ENCODE assay signal across 15 cellular contexts in the genomic region with DNA sequence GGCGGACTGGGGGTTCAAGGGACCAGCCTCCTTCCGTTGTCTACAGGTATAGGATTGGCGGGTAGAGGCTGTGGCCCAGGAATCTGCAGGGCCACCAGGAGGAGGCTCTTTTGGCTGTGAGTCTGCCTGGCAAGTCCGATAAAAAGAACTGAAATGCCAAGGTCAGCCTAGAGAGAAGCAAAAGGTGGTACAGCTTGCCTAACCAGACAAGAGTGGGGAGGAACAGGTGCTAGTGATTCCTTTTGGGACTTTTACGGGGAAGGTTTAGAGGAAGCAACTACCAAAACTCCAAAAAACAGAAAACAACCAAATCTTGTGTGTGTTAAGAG. TPM values are rescaled to one million over a fixed set of nuclear protein-coding genes. Genes with fewer than 3 reads are reported as not detected.
A peak's percentile ranks its signal among the peaks of the same experiment; 100 is the strongest.
DNase-seq lines count a peak whose midpoint lies in the region; ATAC-seq, FAIRE-seq and TF ChIP-seq lines count a peak whose summit lies in the region.
"Had no signal": no experiment of that assay in that cellular context is flagged by ENCODE, and none has a peak within 500 bp of the region (broad histone marks: within the 10 kb centered on the region; RNA-seq: fewer than 3 reads in every experiment).

No MANE protein-coding gene starts in this region.

- H3K9me3 ChIP-seq in HepG2 (ENCODE audit: low read length) (no peaks in the 10 kb centered on the region), right lobe of liver (no peaks in the 10 kb centered on the region), osteoblast (ENCODE audit: low read depth, low read length) (no peaks in the 10 kb centered on the region), transverse colon (no peaks in the 10 kb centered on the region)

- BruUV-seq in HepG2 (replicated peaks; lab: Mats Ljungman, UMichigan): no TSS peak

- H3K4me3 Mint-ChIP-seq in immature natural killer cell: no peak overlapping the region

- H3K4me2 ChIP-seq in HepG2 (ENCODE audit: low read depth, low read length) (peak overlapping the region; percentile 81), osteoblast (ENCODE audit: insufficient read depth, low read length) (no peak overlapping the region)

- intact Hi-C loops in HepG2 (cut with micrococcal nuclease; ENCODE audit: unreplicated experiment) (no loop called here), right lobe of liver (cut with DNase I) (no loop called here), transverse colon (cut with DNase I; ENCODE audit: low total_unique reads) (no loop called here)

- H3K4me1 Mint-ChIP-seq in immature natural killer cell: peaks cover 13 to 14% of the 10 kb centered on the region in 2 donors

- TF ChIP-seq RAD21 in HepG2 (CRISPR knock-in tag; IDR thresholded peaks at IDR 0.05): no peak

- POLR2A ChIA-PET in HepG2 (lab: Yijun Ruan, JAX): interaction anchor here (0.8 to 1.5 kb wide), 5 partner anchors 25 to 128 kb away, joined by 4 to 5 read pairs (median 4); a partner anchor contains a TSS

- H2AFZ ChIP-seq in HepG2 (ENCODE audit: low read length) (peak overlapping the region; percentile 67), osteoblast (ENCODE audit: low read length) (no peak overlapping the region)

- TF ChIP-seq CTCF in HepG2 (CRISPR knock-in tag; IDR thresholded peaks at IDR 0.05): peak; percentile 4; the same call in 1 of the 2 replicates
- no peak for TF ChIP-seq CTCF in right lobe of liver (IDR thresholded peaks at IDR 0.05)
- no peak for TF ChIP-seq CTCF in osteoblast (IDR thresholded peaks at IDR 0.05; ENCODE audit: extremely low read depth, low read depth, low read length)
- TF ChIP-seq CTCF in transverse colon (IDR thresholded peaks at IDR 0.05): no peak

- H3K36me3 Mint-ChIP-seq in immature natural killer cell: no peaks in the 10 kb centered on the region

- FAIRE-seq in HepG2 (lab: Jason Lieb, UNC): no peak
- FAIRE-seq: GM12878, GM18507, H54 had no signal

- CTCF ChIA-PET in HepG2 (lab: Yijun Ruan, JAX; ENCODE audit: low intra/inter-chr PET ratio, low total read pairs): no interaction called here

- peaks cover 52% of the 10 kb centered on the region for H3K4me1 ChIP-seq in HepG2 (ENCODE audit: insufficient read depth, low read length)
- H3K4me1 ChIP-seq in right lobe of liver: no peaks in the 10 kb centered on the region
- no peaks in the 10 kb centered on the region for H3K4me1 ChIP-seq in osteoblast (ENCODE audit: insufficient read depth, low read length)
- H3K4me1 ChIP-seq in transverse colon: peaks cover 13 to 43% (median 30%) of the 10 kb centered on the region in 4 donors

- in situ Hi-C loops in HepG2 (cut with HindIII; ENCODE audit: extremely low pct_ligation_motif_present, low pct_unique_long_range_greater_than_20kb) (no loop called here), transverse colon (cut with MboI; ENCODE audit: low pct_ligation_motif_present in 1 of 4, low pct_unique_long_range_greater_than_20kb in 1 of 4, low sequenced_read_pairs in 3 of 4) (no loop called here)

- ATAC-seq in HepG2 (peak; percentile 33), right lobe of liver (no peak)
- ATAC-seq: HCT116 had no signal

- no peaks in the 10 kb centered on the region for H3K27me3 ChIP-seq in HepG2 (ENCODE audit: control insufficient read depth in 1 of 2, insufficient read depth in 2 of 2, low read length in 2 of 2)
- H3K27me3 ChIP-seq in right lobe of liver: no peaks in the 10 kb centered on the region
- H3K27me3 ChIP-seq in osteoblast (ENCODE audit: insufficient read depth, low read length): no peaks in the 10 kb centered on the region
- no peaks in the 10 kb centered on the region for H3K27me3 ChIP-seq in transverse colon

- TF ChIP-seq EP300 in HepG2 (IDR thresholded peaks at IDR 0.05; ENCODE audit: low read depth in 2 of 2, low read length in 2 of 2) (no peak), HepG2 (CRISPR knock-in tag; IDR thresholded peaks at IDR 0.05; ENCODE audit: borderline replicate concordance) (no peak), transverse colon (IDR thresholded peaks at IDR 0.05; ENCODE audit: low read depth) (no peak)

- DNase-seq in HepG2 (ENCODE audit: low spot score) (no peak), right lobe of liver (no peak), osteoblast (ENCODE audit: insufficient read length, low spot score, missing footprints) (peak; percentile 46), transverse colon (no peak), immature natural killer cell (no peak), DMS 273 treated with DMSO at 0.1 percent for 48 hours (lab: John Stamatoyannopoulos, UW) (no peak)
- DNase-seq: IMR-90 had no signal

- H3K27ac ChIP-seq in HepG2 (ENCODE audit: extremely low read length, insufficient read depth, low read length): no peak overlapping the region
- no peak overlapping the region for H3K27ac ChIP-seq in right lobe of liver
- no peak overlapping the region for H3K27ac ChIP-seq in osteoblast (ENCODE audit: low read depth, low read length)
- H3K27ac ChIP-seq in transverse colon: peak overlapping the region; percentile 24 to 90 (median 80)
- H3K27ac ChIP-seq: 22Rv1 had no signal

- WGBS in HepG2 (ENCODE audit: low lambda C conversion rate): 13% methylated on average over 5 of the region's 5 CpGs
- 86% methylated on average over 3 of the region's 5 CpGs for WGBS in right lobe of liver (ENCODE audit: insufficient coverage, low coverage, low lambda C conversion rate, missing lambda C conversion rate)
- WGBS in transverse colon (ENCODE audit: low coverage in 1 of 2), 2 donors: 96 to 100% methylated on average over 2 to 5 of the region's 5 CpGs

- H3K79me2 ChIP-seq in HepG2 (ENCODE audit: insufficient read depth, low read length) (no peaks in the 10 kb centered on the region), osteoblast (ENCODE audit: insufficient read depth, low read length) (no peaks in the 10 kb centered on the region)

- peaks cover 0 to 5% (median 0%) of the 10 kb centered on the region in 3 donors for H3K27me3 Mint-ChIP-seq in immature natural killer cell (ENCODE audit: low read depth in 3 of 3)

- H3K9me3 Mint-ChIP-seq in immature natural killer cell: no peaks in the 10 kb centered on the region

- no peak overlapping the region for H3K27ac Mint-ChIP-seq in immature natural killer cell

- H3K4me3 ChIP-seq in HepG2 (replicated peaks in 1 of 3; ENCODE audit: insufficient read depth in 1 of 3, low read depth in 2 of 3, low read length in 3 of 3) (peak overlapping the region in 2 of 3 experiments; percentile 17 to 49; a peak in 4 of 6 replicates), right lobe of liver (no peak overlapping the region), osteoblast (ENCODE audit: insufficient read depth, low read length) (no peak overlapping the region), transverse colon (no peak overlapping the region)
- H3K4me3 ChIP-seq: GM12878 had no signal

- H3K36me3 ChIP-seq in HepG2 (replicated peaks in 1 of 2; ENCODE audit: control insufficient read depth in 1 of 2, insufficient read depth in 2 of 2, low read length in 2 of 2) (peaks cover 0 to 4% of the 10 kb centered on the region in 2 experiments; a peak in 1 of 5 replicates), right lobe of liver (no peaks in the 10 kb centered on the region), osteoblast (ENCODE audit: insufficient read depth, low read length) (no peaks in the 10 kb centered on the region), transverse colon (no peaks in the 10 kb centered on the region)

- H3K9ac ChIP-seq in HepG2 (ENCODE audit: insufficient read depth, low read depth, low read length): peak overlapping the region; percentile 34

- H4K20me1 ChIP-seq in HepG2 (ENCODE audit: insufficient read depth, low read length): no peaks in the 10 kb centered on the region
- H4K20me1 ChIP-seq in osteoblast (ENCODE audit: insufficient read depth, low read length): no peaks in the 10 kb centered on the region

- no peak for TF ChIP-seq POLR2A in HepG2 (IDR thresholded peaks at IDR 0.05; ENCODE audit: insufficient read depth in 1 of 2, low read depth in 2 of 2, low read length in 2 of 2)
- TF ChIP-seq POLR2A in right lobe of liver (IDR thresholded peaks at IDR 0.05): no peak
- no peak for TF ChIP-seq POLR2A in transverse colon (IDR thresholded peaks at IDR 0.05)

RNA-seq across cellular contexts. Expression of a gene that starts 5.6 kb away (rescaled TPM):
- 3.6 and 8.2 TPM in 2 replicates for total RNA-seq in HepG2 (2016; rRNA removed; fragmentation: Illumina TruSeq; extraction: Trizol)
- 1.1 and 1.8 TPM in 2 replicates for total RNA-seq in HepG2 (2016; cell fraction: cytosol; rRNA removed; fragmentation: Illumina TruSeq; extraction: Trizol; ENCODE audit: low read depth)
- 2.4 and 9.2 TPM in 2 replicates for total RNA-seq in HepG2 (2016; cell fraction: insoluble cytoplasmic fraction; rRNA removed; fragmentation: Illumina TruSeq; extraction: Trizol)
- total RNA-seq in HepG2 (2016; cell fraction: membrane; rRNA removed; fragmentation: Illumina TruSeq; extraction: Trizol): 1.1 and 1.4 TPM in 2 replicates
- 8.8 and 9.0 TPM in 2 replicates for total RNA-seq in HepG2 (2016; cell fraction: nucleus; rRNA removed; fragmentation: Illumina TruSeq; extraction: Trizol)
- 2.1 and 4.3 TPM in 2 replicates for polyA plus RNA-seq in HepG2 (2011; rRNA removed)
- polyA plus RNA-seq in HepG2 (2011; cell fraction: cytosol; rRNA removed): 0.99 and 1.4 TPM in 2 replicates
- polyA plus RNA-seq in HepG2 (2011; cell fraction: nucleus; rRNA removed): 26.0 and 30.5 TPM in 2 replicates
- polyA plus RNA-seq in HepG2 (2012): 3.9 and 4.6 TPM in 2 replicates
- 0.88 and 1.3 TPM in 2 replicates for polyA plus RNA-seq in HepG2 (2016; cell fraction: cytosol; fragmentation: Illumina TruSeq; extraction: Trizol; ENCODE audit: low read depth)
- polyA plus RNA-seq in HepG2 (2016; cell fraction: insoluble cytoplasmic fraction; fragmentation: Illumina TruSeq; extraction: Trizol; ENCODE audit: low read depth): 2.9 and 4.4 TPM in 2 replicates
- 1.0 and 1.6 TPM in 2 replicates for polyA plus RNA-seq in HepG2 (2016; cell fraction: membrane; fragmentation: Illumina TruSeq; extraction: Trizol; ENCODE audit: low read depth)
- 26.6 and 28.0 TPM in 2 replicates for polyA plus RNA-seq in HepG2 (2016; cell fraction: nucleus; fragmentation: Illumina TruSeq; extraction: Trizol; ENCODE audit: insufficient read depth, low read depth)
- 3.4 and 3.8 TPM in 2 replicates for polyA minus RNA-seq in HepG2 (2011; rRNA and poly(A)+ RNA removed; ENCODE audit: low replicate concordance)
- 3.0 TPM in 2 replicates for polyA minus RNA-seq in HepG2 (2011; cell fraction: cytosol; rRNA and poly(A)+ RNA removed)
- polyA minus RNA-seq in HepG2 (2011; cell fraction: nucleus; rRNA and poly(A)+ RNA removed): 4.9 and 7.6 TPM in 2 replicates
- total RNA-seq in right lobe of liver: under 1 TPM in 1 of 6 experiments, not detected in 5; 0.62 TPM
- not detected in 2 replicates for total RNA-seq in osteoblast
- 10 to 100 TPM; 17.1 to 23.7 (median 20.6) TPM for total RNA-seq in transverse colon
- not detected for polyA plus RNA-seq in immature natural killer cell
- total RNA-seq: IMR-90 had no signal
- polyA plus RNA-seq: BJ, GM12878, IMR-90 had no signal

RNA-seq across cellular contexts. Expression of a gene that starts 32.1 kb away (rescaled TPM):
- total RNA-seq in HepG2 (2016; rRNA removed; fragmentation: Illumina TruSeq; extraction: Trizol) (2.0 and 5.8 TPM in 2 replicates), right lobe of liver (10 to 100 TPM in 1 of 6 experiments, 1 to 10 TPM in 5; 2.2 to 11.0 (median 3.1) TPM), osteoblast (0.72 and 0.88 TPM in 2 replicates), transverse colon (10 to 100 TPM in 2 of 4 donors, 1 to 10 TPM in 1, not detected in 1; 5.4 to 24.6 (median 16.9) TPM)
- total RNA-seq in HepG2 (2016; cell fraction: cytosol; rRNA removed; fragmentation: Illumina TruSeq; extraction: Trizol; ENCODE audit: low read depth): 1.8 and 2.5 TPM in 2 replicates
- 1.6 and 5.0 TPM in 2 replicates for total RNA-seq in HepG2 (2016; cell fraction: insoluble cytoplasmic fraction; rRNA removed; fragmentation: Illumina TruSeq; extraction: Trizol)
- 2.3 TPM in 2 replicates for total RNA-seq in HepG2 (2016; cell fraction: membrane; rRNA removed; fragmentation: Illumina TruSeq; extraction: Trizol)
- total RNA-seq in HepG2 (2016; cell fraction: nucleus; rRNA removed; fragmentation: Illumina TruSeq; extraction: Trizol): 7.8 and 9.0 TPM in 2 replicates
- polyA plus RNA-seq in HepG2 (2011; rRNA removed) (11.4 and 18.0 TPM in 2 replicates), immature natural killer cell (1 to 10 TPM in 2 of 3 donors, not detected in 1; 1.0 to 1.1 TPM)
- 5.4 and 6.1 TPM in 2 replicates for polyA plus RNA-seq in HepG2 (2011; cell fraction: cytosol; rRNA removed)
- polyA plus RNA-seq in HepG2 (2011; cell fraction: nucleus; rRNA removed): 90.2 and 107 TPM in 2 replicates
- 10.2 and 11.2 TPM in 2 replicates for polyA plus RNA-seq in HepG2 (2012)
- 0.93 and 1.5 TPM in 2 replicates for polyA plus RNA-seq in HepG2 (2016; cell fraction: cytosol; fragmentation: Illumina TruSeq; extraction: Trizol; ENCODE audit: low read depth)
- 1.1 and 1.4 TPM in 2 replicates for polyA plus RNA-seq in HepG2 (2016; cell fraction: insoluble cytoplasmic fraction; fragmentation: Illumina TruSeq; extraction: Trizol; ENCODE audit: low read depth)
- 1.8 and 2.0 TPM in 2 replicates for polyA plus RNA-seq in HepG2 (2016; cell fraction: membrane; fragmentation: Illumina TruSeq; extraction: Trizol; ENCODE audit: low read depth)
- polyA plus RNA-seq in HepG2 (2016; cell fraction: nucleus; fragmentation: Illumina TruSeq; extraction: Trizol; ENCODE audit: insufficient read depth, low read depth): 29.8 and 32.4 TPM in 2 replicates
- polyA minus RNA-seq in HepG2 (2011; rRNA and poly(A)+ RNA removed; ENCODE audit: low replicate concordance): 0.84 and 2.9 TPM in 2 replicates
- polyA minus RNA-seq in HepG2 (2011; cell fraction: cytosol; rRNA and poly(A)+ RNA removed): 0.62 and 1.3 TPM in 2 replicates
- polyA minus RNA-seq in HepG2 (2011; cell fraction: nucleus; rRNA and poly(A)+ RNA removed): 4.0 and 7.6 TPM in 2 replicates

RNA-seq across cellular contexts. Expression of a gene that starts 39.6 kb away (rescaled TPM):
- total RNA-seq in HepG2 (2016; rRNA removed; fragmentation: Illumina TruSeq; extraction: Trizol) (39.8 and 89.7 TPM in 2 replicates), right lobe of liver (10 to 100 TPM; 31.0 to 37.0 (median 35.1) TPM), osteoblast (22.7 and 25.3 TPM in 2 replicates), transverse colon (10 to 100 TPM; 11.6 to 44.8 (median 30.4) TPM)
- 19.0 and 21.2 TPM in 2 replicates for total RNA-seq in HepG2 (2016; cell fraction: cytosol; rRNA removed; fragmentation: Illumina TruSeq; extraction: Trizol; ENCODE audit: low read depth)
- total RNA-seq in HepG2 (2016; cell fraction: insoluble cytoplasmic fraction; rRNA removed; fragmentation: Illumina TruSeq; extraction: Trizol): 34.8 and 87.8 TPM in 2 replicates
- total RNA-seq in HepG2 (2016; cell fraction: membrane; rRNA removed; fragmentation: Illumina TruSeq; extraction: Trizol): 36.4 and 39.1 TPM in 2 replicates
- 55.4 and 62.2 TPM in 2 replicates for total RNA-seq in HepG2 (2016; cell fraction: nucleus; rRNA removed; fragmentation: Illumina TruSeq; extraction: Trizol)
- polyA plus RNA-seq in HepG2 (2011; rRNA removed) (74.3 and 79.0 TPM in 2 replicates), immature natural killer cell (10 to 100 TPM; 30.1 to 62.6 (median 61.0) TPM)
- polyA plus RNA-seq in HepG2 (2011; cell fraction: cytosol; rRNA removed): 56.3 and 67.1 TPM in 2 replicates
- 42.7 and 43.4 TPM in 2 replicates for polyA plus RNA-seq in HepG2 (2011; cell fraction: nucleus; rRNA removed)
- polyA plus RNA-seq in HepG2 (2012): 84.3 and 86.0 TPM in 2 replicates
- polyA plus RNA-seq in HepG2 (2016; cell fraction: cytosol; fragmentation: Illumina TruSeq; extraction: Trizol; ENCODE audit: low read depth): 12.5 and 13.5 TPM in 2 replicates
- polyA plus RNA-seq in HepG2 (2016; cell fraction: insoluble cytoplasmic fraction; fragmentation: Illumina TruSeq; extraction: Trizol; ENCODE audit: low read depth): 124 and 144 TPM in 2 replicates
- 26.1 and 30.0 TPM in 2 replicates for polyA plus RNA-seq in HepG2 (2016; cell fraction: membrane; fragmentation: Illumina TruSeq; extraction: Trizol; ENCODE audit: low read depth)
- 107 and 120 TPM in 2 replicates for polyA plus RNA-seq in HepG2 (2016; cell fraction: nucleus; fragmentation: Illumina TruSeq; extraction: Trizol; ENCODE audit: insufficient read depth, low read depth)
- polyA minus RNA-seq in HepG2 (2011; rRNA and poly(A)+ RNA removed; ENCODE audit: low replicate concordance): 72.1 and 78.5 TPM in 2 replicates
- 44.7 and 45.6 TPM in 2 replicates for polyA minus RNA-seq in HepG2 (2011; cell fraction: cytosol; rRNA and poly(A)+ RNA removed)
- 55.0 and 55.2 TPM in 2 replicates for polyA minus RNA-seq in HepG2 (2011; cell fraction: nucleus; rRNA and poly(A)+ RNA removed)

RNA-seq across cellular contexts. Expression of a gene that starts 41.8 kb away (rescaled TPM):
- 0.20 and 0.58 TPM in 2 replicates for total RNA-seq in HepG2 (2016; rRNA removed; fragmentation: Illumina TruSeq; extraction: Trizol)
- total RNA-seq in HepG2 (2016; cell fraction: cytosol; rRNA removed; fragmentation: Illumina TruSeq; extraction: Trizol; ENCODE audit: low read depth): 0.30 and 0.35 TPM in 2 replicates
- total RNA-seq in HepG2 (2016; cell fraction: insoluble cytoplasmic fraction; rRNA removed; fragmentation: Illumina TruSeq; extraction: Trizol): 0.22 and 0.58 TPM in 2 replicates
- 0.46 and 0.65 TPM in 2 replicates for total RNA-seq in HepG2 (2016; cell fraction: membrane; rRNA removed; fragmentation: Illumina TruSeq; extraction: Trizol)
- 0.28 and 0.34 TPM in 2 replicates for total RNA-seq in HepG2 (2016; cell fraction: nucleus; rRNA removed; fragmentation: Illumina TruSeq; extraction: Trizol)
- polyA plus RNA-seq in HepG2 (2011; rRNA removed): 0.48 and 0.84 TPM in 2 replicates
- polyA plus RNA-seq in HepG2 (2011; cell fraction: cytosol; rRNA removed): 0.56 and 0.97 TPM in 2 replicates
- polyA plus RNA-seq in HepG2 (2011; cell fraction: nucleus; rRNA removed): 0.35 and 0.62 TPM in 2 replicates
- 0.33 TPM in 1 of 2 replicates, not detected in the other for polyA plus RNA-seq in HepG2 (2012)
- polyA plus RNA-seq in HepG2 (2016; cell fraction: cytosol; fragmentation: Illumina TruSeq; extraction: Trizol; ENCODE audit: low read depth): 0.50 and 0.53 TPM in 2 replicates
- 0.17 and 0.28 TPM in 2 replicates for polyA plus RNA-seq in HepG2 (2016; cell fraction: insoluble cytoplasmic fraction; fragmentation: Illumina TruSeq; extraction: Trizol; ENCODE audit: low read depth)
- 0.20 and 0.35 TPM in 2 replicates for polyA plus RNA-seq in HepG2 (2016; cell fraction: membrane; fragmentation: Illumina TruSeq; extraction: Trizol; ENCODE audit: low read depth)
- polyA plus RNA-seq in HepG2 (2016; cell fraction: nucleus; fragmentation: Illumina TruSeq; extraction: Trizol; ENCODE audit: insufficient read depth, low read depth): 0.46 and 0.81 TPM in 2 replicates
- polyA minus RNA-seq in HepG2 (2011; rRNA and poly(A)+ RNA removed; ENCODE audit: low replicate concordance): 0.54 and 2.1 TPM in 2 replicates
- polyA minus RNA-seq in HepG2 (2011; cell fraction: cytosol; rRNA and poly(A)+ RNA removed): 0.49 TPM in 1 of 2 replicates, not detected in the other
- polyA minus RNA-seq in HepG2 (2011; cell fraction: nucleus; rRNA and poly(A)+ RNA removed): not detected in 2 replicates
- under 1 TPM in 1 of 6 experiments, not detected in 5; 0.18 TPM for total RNA-seq in right lobe of liver
- 0.29 TPM in 1 of 2 replicates, not detected in the other for total RNA-seq in osteoblast
- 1 to 10 TPM in 3 of 4 donors, not detected in 1; 1.9 to 10.0 (median 3.2) TPM for total RNA-seq in transverse colon
- under 1 TPM in 1 of 3 donors, not detected in 2; 0.18 TPM for polyA plus RNA-seq in immature natural killer cell
- total RNA-seq: A673, IMR-90 had no signal
- polyA plus RNA-seq: BJ had no signal

RNA-seq across cellular contexts. Expression of a gene that starts 46.2 kb away (rescaled TPM):
- total RNA-seq in HepG2 (2016; rRNA removed; fragmentation: Illumina TruSeq; extraction: Trizol) (0.15 TPM in 1 of 2 replicates, not detected in the other), right lobe of liver (not detected), osteoblast (not detected in 2 replicates), transverse colon (under 1 TPM in 1 of 4 donors, not detected in 3; 0.40 TPM)
- total RNA-seq in HepG2 (2016; cell fraction: cytosol; rRNA removed; fragmentation: Illumina TruSeq; extraction: Trizol; ENCODE audit: low read depth): not detected in 2 replicates
- total RNA-seq in HepG2 (2016; cell fraction: insoluble cytoplasmic fraction; rRNA removed; fragmentation: Illumina TruSeq; extraction: Trizol): not detected in 2 replicates
- total RNA-seq in HepG2 (2016; cell fraction: membrane; rRNA removed; fragmentation: Illumina TruSeq; extraction: Trizol): not detected in 2 replicates
- total RNA-seq in HepG2 (2016; cell fraction: nucleus; rRNA removed; fragmentation: Illumina TruSeq; extraction: Trizol): not detected in 2 replicates
- polyA plus RNA-seq in HepG2 (2011; rRNA removed) (0.04 and 0.11 TPM in 2 replicates), immature natural killer cell (under 1 TPM in 2 of 3 donors, not detected in 1; 0.59 to 0.60 TPM)
- not detected in 2 replicates for polyA plus RNA-seq in HepG2 (2011; cell fraction: cytosol; rRNA removed)
- polyA plus RNA-seq in HepG2 (2011; cell fraction: nucleus; rRNA removed): 0.06 and 0.07 TPM in 2 replicates
- polyA plus RNA-seq in HepG2 (2012): 0.17 and 1.1 TPM in 2 replicates
- polyA plus RNA-seq in HepG2 (2016; cell fraction: cytosol; fragmentation: Illumina TruSeq; extraction: Trizol; ENCODE audit: low read depth): not detected in 2 replicates
- polyA plus RNA-seq in HepG2 (2016; cell fraction: insoluble cytoplasmic fraction; fragmentation: Illumina TruSeq; extraction: Trizol; ENCODE audit: low read depth): 0.08 TPM in 1 of 2 replicates, not detected in the other
- not detected in 2 replicates for polyA plus RNA-seq in HepG2 (2016; cell fraction: membrane; fragmentation: Illumina TruSeq; extraction: Trizol; ENCODE audit: low read depth)
- not detected in 2 replicates for polyA plus RNA-seq in HepG2 (2016; cell fraction: nucleus; fragmentation: Illumina TruSeq; extraction: Trizol; ENCODE audit: insufficient read depth, low read depth)
- not detected in 2 replicates for polyA minus RNA-seq in HepG2 (2011; rRNA and poly(A)+ RNA removed; ENCODE audit: low replicate concordance)
- polyA minus RNA-seq in HepG2 (2011; cell fraction: cytosol; rRNA and poly(A)+ RNA removed): 0.35 TPM in 1 of 2 replicates, not detected in the other
- not detected in 2 replicates for polyA minus RNA-seq in HepG2 (2011; cell fraction: nucleus; rRNA and poly(A)+ RNA removed)
- total RNA-seq: A673, G401, IMR-90 had no signal
- polyA plus RNA-seq: IMR-90 had no signal

Comparison
In these comparisons a context has a peak if more than half of its experiments do, and no peak if none do; other contexts are left out.
1. H3K4me3 ChIP-seq: peak in HepG2 (2 of 3); none in right lobe of liver (0 of 3), osteoblast (single experiment) and transverse colon (0 of 4).
2. H3K27ac ChIP-seq: peak in transverse colon (4 of 4); none in HepG2 (single experiment), right lobe of liver (0 of 3) and osteoblast (single experiment).